In the genomic region with DNA sequence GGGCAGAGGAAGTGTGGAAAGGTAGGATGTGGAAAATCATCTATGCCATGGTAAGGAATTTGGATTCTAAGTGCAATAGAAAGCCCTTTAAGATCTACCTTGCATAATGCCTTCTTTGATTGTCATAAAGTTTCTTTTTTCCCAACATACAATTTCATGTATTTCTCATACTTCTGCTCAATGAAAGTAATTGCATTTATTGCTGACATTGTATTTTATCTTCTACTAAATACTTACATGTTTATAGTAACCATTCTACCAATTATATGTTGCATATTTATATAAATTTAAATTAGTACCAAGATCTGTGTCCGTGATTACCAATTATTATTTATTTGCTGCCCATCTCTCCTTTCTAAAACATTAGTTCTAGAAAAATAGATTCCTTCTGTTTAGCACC, we compare ENCODE assay signal across 33 cellular contexts.
"Had no signal": no experiment of that assay in that cellular context is flagged by ENCODE, and none has a peak within 500 bp of the region (broad histone marks: within the 10 kb centered on the region; RNA-seq: fewer than 3 reads in every experiment).

No MANE protein-coding gene starts in this region.

- H3K4me3 ChIP-seq: adrenal gland, ascending aorta, body of pancreas, breast epithelium, cardiac muscle cell had no signal

- H3K4me1 ChIP-seq: adrenal gland, ascending aorta, body of pancreas, breast epithelium had no signal

- ATAC-seq: activated naive CD4-positive, alpha-beta T cell treated with anti-CD3 and anti-CD28 coated beads, Interleukin-2, amount 50 U/mL, for 72 hours; activated naive CD8-positive, alpha-beta T cell treated with anti-CD3 and anti-CD28 coated beads, Interleukin-2, amount 50 U/mL, for 24 hours; activated T-cell treated with anti-CD3 and anti-CD28 coated beads, Interleukin-2, amount 50 U/mL, for 4 hours; activated T-cell treated with anti-CD3 and anti-CD28 coated beads, Interleukin-2, amount 50 U/mL, for 72 hours; activated T-helper 17 cell treated with anti-CD3 and anti-CD28 coated beads, Interleukin-2, amount 50 U/mL, for 72 hours; body of pancreas had no signal

- FAIRE-seq: astrocyte, bronchial epithelial cell had no signal

- DNase-seq: activated effector memory CD4-positive, alpha-beta T cell treated with anti-CD3 and anti-CD28 coated beads, Interleukin-2, amount 50 U/mL, for 16 hours; activated gamma-delta T cell; activated gamma-delta T cell treated with Interleukin-2 at 50 U/mL for 16 hours; activated naive CD4-positive, alpha-beta T cell; activated naive CD4-positive, alpha-beta T cell treated with anti-CD3 and anti-CD28 coated beads for 36 hours; activated naive CD4-positive, alpha-beta T cell treated with anti-CD3 and anti-CD28 coated beads, Interleukin-2, amount 10 ng/mL, durations not matched to agents 7 days and 5 days; activated naive CD4-positive, alpha-beta T cell treated with anti-CD3 and anti-CD28 coated beads, Interleukin-2, amount 50 U/mL, for 16 hours; activated naive CD4-positive, alpha-beta T cell treated with Interleukin-2 at 50 U/mL for 16 hours; activated naive CD8-positive, alpha-beta T cell treated with anti-CD3 and anti-CD28 coated beads for 36 hours; activated naive CD8-positive, alpha-beta T cell treated with anti-CD3 and anti-CD28 coated beads, Interleukin-2, amount 10 ng/mL, durations not matched to agents 7 days and 5 days; activated naive CD8-positive, alpha-beta T cell treated with anti-CD3 and anti-CD28 coated beads, Interleukin-2, amount 50 U/mL, for 24 hours; activated T-cell treated with anti-CD3 and anti-CD28 coated beads, Interleukin-2, amount 50 U/mL, for 1 hour; activated T-cell treated with anti-CD3 and anti-CD28 coated beads, Interleukin-2, amount 50 U/mL, for 24 hours; activated T-cell treated with anti-CD3 and anti-CD28 coated beads, Interleukin-2, amount 50 U/mL, for 4 hours; activated T-cell treated with anti-CD3 and anti-CD28 coated beads, Interleukin-2, amount 50 U/mL, for 48 hours; activated T-cell treated with anti-CD3 and anti-CD28 coated beads, Interleukin-2, amount 50 U/mL, for 72 hours; adrenal gland; amniotic stem cell; amygdala; anterior cingulate cortex; aorta; body of pancreas; brain microvascular endothelial cell; caudate nucleus; central memory CD4-positive, alpha-beta T cell; cerebellar nuclear complex had no signal

- H3K27ac ChIP-seq: adrenal gland, ascending aorta, body of pancreas, brain microvascular endothelial cell, breast epithelium, cardiac muscle cell had no signal

- H3K27me3 ChIP-seq: adrenal gland, ascending aorta, body of pancreas, brain microvascular endothelial cell, breast epithelium, cardiac muscle cell had no signal

- H3K9me3 ChIP-seq: adrenal gland, ascending aorta, body of pancreas had no signal

- H3K36me3 ChIP-seq: adrenal gland, ascending aorta, brain microvascular endothelial cell, breast epithelium, cardiac muscle cell had no signal
